ENCODE assay signal across 16 cellular contexts in genomic region chr10:79023489-79024162, GRCh38. TPM values are rescaled to one million over a fixed set of nuclear protein-coding genes. Genes with fewer than 3 reads are reported as not detected.
DNase-seq lines count a peak whose midpoint lies in the region; ATAC-seq and TF ChIP-seq lines count a peak whose summit lies in the region.
"Had no signal": no experiment of that assay in that cellular context is flagged by ENCODE, and none has a peak within 500 bp of the region (broad histone marks: within the 10 kb centered on the region; RNA-seq: fewer than 3 reads in every experiment).

No MANE protein-coding gene starts in this region.

- no peaks in the 10 kb centered on the region for H3K9me2 ChIP-seq in OCI-LY7 (ENCODE audit: insufficient read depth, low read length)

- H3K9ac ChIP-seq in BLaER1 = no peak overlapping the region

- no peaks in the 10 kb centered on the region for H3K36me3 Mint-ChIP-seq in naive thymus-derived CD8-positive, alpha-beta T cell
- no peaks in the 10 kb centered on the region for H3K36me3 Mint-ChIP-seq in osteocyte (ENCODE audit: unreplicated experiment)

- H3K36me3 ChIP-seq in BLaER1 (no peaks in the 10 kb centered on the region), OCI-LY7 (ENCODE audit: insufficient read depth, low read length) (no peaks in the 10 kb centered on the region)

- H4K20me1 ChIP-seq in BLaER1 (no peaks in the 10 kb centered on the region), OCI-LY7 (ENCODE audit: insufficient read depth, low read length) (no peaks in the 10 kb centered on the region)

- intact Hi-C loops in OCI-LY7 (cut with micrococcal nuclease; ENCODE audit: unreplicated experiment) = loop anchor here (1.0 kb wide), 1 partner anchor 45 kb away; the partner anchor contains the start of gene ZMIZ1
- intact Hi-C loops in cardiac septum (cut with DNase I) = loop anchor here (2.0 kb wide), 1 partner anchor 43 kb away; no protein-coding TSS in a partner anchor

- H3K27ac ChIP-seq in BLaER1 (no peak overlapping the region), OCI-LY7 (ENCODE audit: low read depth, low read length, poor library complexity, severe bottlenecking) (peak overlapping the region; percentile 32)
- H3K27ac ChIP-seq: epithelial cell of prostate, skin epidermis had no signal

- H2AFZ ChIP-seq in OCI-LY7 (ENCODE audit: low read length) = peak overlapping the region; percentile 85

- H3K27me3 Mint-ChIP-seq in naive thymus-derived CD8-positive, alpha-beta T cell = no peaks in the 10 kb centered on the region
- peaks cover 2% of the 10 kb centered on the region for H3K27me3 Mint-ChIP-seq in osteocyte (ENCODE audit: unreplicated experiment)
- H3K27me3 Mint-ChIP-seq: activated CD4-positive, alpha-beta T cell treated with anti-CD3 and anti-CD28 coated beads for 36 hours had no signal

- peaks cover 32 to 65% (median 46%) of the 10 kb centered on the region in 4 donors for H3K4me1 Mint-ChIP-seq in naive thymus-derived CD8-positive, alpha-beta T cell
- H3K4me1 Mint-ChIP-seq in osteocyte (ENCODE audit: unreplicated experiment) = peaks cover 2% of the 10 kb centered on the region

- H3K9me3 ChIP-seq in BLaER1 = no peaks in the 10 kb centered on the region
- H3K9me3 ChIP-seq in OCI-LY7 (ENCODE audit: low read length) = no peaks in the 10 kb centered on the region

- CTCF ChIA-PET in OCI-LY7 (lab: Charles Lee; ENCODE audit: unreplicated experiment) = interaction anchor here (0.6 to 1.2 kb wide), 3 partner anchors 18 to 37 kb away, joined by 3 to 4 read pairs (median 4); no protein-coding TSS in a partner anchor

- H3K79me2 ChIP-seq in OCI-LY7 (ENCODE audit: insufficient read depth, low read depth, low read length) = no peaks in the 10 kb centered on the region

- DNase-seq in OCI-LY7 (ENCODE audit: low spot score) (no peak), cardiac septum (ENCODE audit: low spot score) (peak; percentile 63), T-helper 1 cell (no peak), osteocyte (ENCODE audit: extremely low spot score, unreplicated experiment) (no peak), LoVo (ENCODE audit: low spot score) (no peak)
- no peak for DNase-seq in naive thymus-derived CD8-positive, alpha-beta T cell
- DNase-seq: activated CD4-positive, alpha-beta T cell treated with anti-CD3 and anti-CD28 coated beads for 36 hours; KG1; kidney glomerular epithelial cell; NCI-H526 treated with DMSO at 0.1 percent for 48 hours had no signal

- H3K4me1 ChIP-seq in BLaER1 (peaks cover 21% of the 10 kb centered on the region), OCI-LY7 (ENCODE audit: insufficient read depth, low read length, poor library complexity, severe bottlenecking) (peaks cover 16% of the 10 kb centered on the region)

- H3K27ac Mint-ChIP-seq in naive thymus-derived CD8-positive, alpha-beta T cell = peak overlapping the region in 9 of 10 donors; percentile 26 to 90 (median 63)
- no peak overlapping the region for H3K27ac Mint-ChIP-seq in osteocyte (ENCODE audit: unreplicated experiment)
- H3K27ac Mint-ChIP-seq: activated CD4-positive, alpha-beta T cell treated with anti-CD3 and anti-CD28 coated beads for 36 hours; T-helper 2 cell treated with Interferon-gamma antibody and Interleukin-4, amounts not matched to agents 5 μg/mL and 100 μg/mL, for 36 hours had no signal

- H3K9me3 Mint-ChIP-seq in naive thymus-derived CD8-positive, alpha-beta T cell = no peaks in the 10 kb centered on the region
- no peaks in the 10 kb centered on the region for H3K9me3 Mint-ChIP-seq in osteocyte (ENCODE audit: unreplicated experiment)
- H3K9me3 Mint-ChIP-seq: nephron; T-helper 2 cell treated with Interferon-gamma antibody and Interleukin-4, amounts not matched to agents 5 μg/mL and 100 μg/mL, for 36 hours had no signal

- no peak overlapping the region for H3K4me3 ChIP-seq in BLaER1
- peak overlapping the region; percentile 60 for H3K4me3 ChIP-seq in OCI-LY7 (ENCODE audit: low read depth, low read length, poor library complexity, severe bottlenecking)
- H3K4me3 ChIP-seq: skin epidermis had no signal

- no peaks in the 10 kb centered on the region for H3K27me3 ChIP-seq in BLaER1

- no peak for ATAC-seq in naive thymus-derived CD8-positive, alpha-beta T cell
- no peak for ATAC-seq in GM21423 (IDR thresholded peaks at IDR 0.05; ENCODE audit: unreplicated experiment)
- ATAC-seq: activated CD4-positive, alpha-beta T cell treated with anti-CD3 and anti-CD28 coated beads for 36 hours had no signal

- BruUV-seq in OCI-LY7 (replicated peaks; lab: Mats Ljungman, UMichigan) = no TSS peak

- TF ChIP-seq CTCF in OCI-LY7 (conservative IDR thresholded peaks at IDR 0.05; ENCODE audit: low read length) (no peak), osteocyte (IDR thresholded peaks at IDR 0.05) (no peak)

- no peak overlapping the region for H3K4me3 Mint-ChIP-seq in naive thymus-derived CD8-positive, alpha-beta T cell
- H3K4me3 Mint-ChIP-seq in osteocyte (ENCODE audit: unreplicated experiment) = no peak overlapping the region
- H3K4me3 Mint-ChIP-seq: T-helper 2 cell treated with Interferon-gamma antibody and Interleukin-4, amounts not matched to agents 5 μg/mL and 100 μg/mL, for 36 hours had no signal

- H3K4me2 ChIP-seq in BLaER1 (peak overlapping the region; percentile 45), OCI-LY7 (ENCODE audit: low read length) (peak overlapping the region; percentile 78)

- POLR2A ChIA-PET in OCI-LY7 (lab: Charles Lee) = interaction anchor here (0.5 to 1.4 kb wide), 9 partner anchors 8 to 1435 kb away, joined by 3 to 7 read pairs (median 3); no protein-coding TSS in a partner anchor
- POLR2A ChIA-PET in naive thymus-derived CD8-positive, alpha-beta T cell (lab: Charles Lee) = interaction anchor here (0.6 to 2.2 kb wide), 4 partner anchors 10 to 722 kb away, joined by 3 to 15 read pairs (median 3); no protein-coding TSS in a partner anchor

RNA-seq across cellular contexts. Expression of gene ZMIZ1, which starts 45.1 kb away (rescaled TPM):
- 18.9 and 20.4 TPM in 2 replicates for total RNA-seq in OCI-LY7 (2014; rRNA removed; shearing (Covaris generic))
- 58.3 and 66.9 TPM in 2 replicates for total RNA-seq in OCI-LY7 (2022)
- 40.7 TPM for total RNA-seq in cardiac septum
- 10 to 100 TPM; 11.2 to 11.6 TPM for total RNA-seq in naive thymus-derived CD8-positive, alpha-beta T cell
- 1 to 10 TPM; 1.4 to 2.7 (median 2.6) TPM for polyA plus RNA-seq in naive thymus-derived CD8-positive, alpha-beta T cell
- total RNA-seq in osteocyte = 90.5 and 96.0 TPM in 2 replicates
